In genomic region chr11:65663634-65664200, GRCh38 we compare ENCODE assay signal across 8 cellular contexts. TPM values are rescaled to one million over a fixed set of nuclear protein-coding genes. Genes with fewer than 3 reads are reported as not detected.
DNase-seq lines count a peak whose midpoint lies in the region; ATAC-seq, FAIRE-seq and TF ChIP-seq lines count a peak whose summit lies in the region.

No MANE protein-coding gene starts in this region.

- CTCF ChIA-PET in PC-3 (lab: Charles Lee) (no interaction called here), GM12878 (lab: Yijun Ruan, JAX) (interaction anchor here (0.7 to 3.6 kb wide), 7 partner anchors 11 to 196 kb away, joined by 3 to 13 read pairs (median 8); partner anchors contain the start of genes KAT5, MUS81 and SIPA1)

- WGBS in GM12878 (ENCODE audit: insufficient coverage, insufficient replicate concordance, low lambda C conversion rate, missing lambda C conversion rate) = 2% methylated on average over 12 of the region's 15 CpGs

- H3K9ac ChIP-seq in PC-3 (ENCODE audit: low read length) (peak overlapping the region; percentile 78), GM12878 (ENCODE audit: control insufficient read depth, insufficient read depth, low read length) (peak overlapping the region; percentile 98), rectal smooth muscle tissue (ENCODE audit: low read length) (peak overlapping the region; percentile 98)

- TF ChIP-seq CTCF in HFF-Myc (IDR thresholded peaks at IDR 0.05; ENCODE audit: low read depth, low read length, missing control alignments) (no peak), PC-3 (conservative IDR thresholded peaks at IDR 0.05; ENCODE audit: low read depth, low read length) (no peak), GM12878 (IDR thresholded peaks at IDR 0.05 in 2 of 3, conservative IDR thresholded peaks at IDR 0.05 in 1 of 3; ENCODE audit: control insufficient read depth in 2 of 3, extremely low read depth in 1 of 3, insufficient read depth in 1 of 3, low read depth in 3 of 3, low read length in 3 of 3) (no peak)

- POLR2A ChIA-PET in PC-3 (lab: Charles Lee; ENCODE audit: unreplicated experiment) (interaction anchor here (0.7 kb wide), 2 partner anchors 117 to 388 kb away, joined by 3 to 6 read pairs; no protein-coding TSS in a partner anchor), GM12878 (lab: Charles Lee) (interaction anchor here (0.6 to 5.5 kb wide), 13 partner anchors 11 to 226 kb away, joined by 3 to 88 read pairs (median 4); partner anchors contain the start of genes CCDC85B, KAT5, PCNX3 and SIPA1)

- H3K4me3 ChIP-seq in HFF-Myc (replicated peaks; ENCODE audit: low read depth, low read length) (peak overlapping the region; percentile 67), PC-3 (ENCODE audit: low read length) (peak overlapping the region; percentile 91), GM12878 (peak overlapping the region; percentile 91), rectal smooth muscle tissue (ENCODE audit: low read length) (peak overlapping the region; percentile 95)

- H2AFZ ChIP-seq in PC-3 (ENCODE audit: low read length) (peak overlapping the region; percentile 79), GM12878 (ENCODE audit: control insufficient read depth, low read depth, low read length) (no peak overlapping the region; the same call in 1 of the 2 replicates)

- H3K27me3 ChIP-seq in PC-3 (ENCODE audit: low read length) (no peaks in the 10 kb centered on the region), GM12878 (replicated peaks in 1 of 2; ENCODE audit: control insufficient read depth in 2 of 2, insufficient read depth in 2 of 2, low read length in 1 of 2) (no peaks in the 10 kb centered on the region), rectal smooth muscle tissue (ENCODE audit: control insufficient read depth, insufficient read depth, low read length) (no peaks in the 10 kb centered on the region)

- peak; percentile 93 for FAIRE-seq in GM12878 (lab: Jason Lieb, UNC)

- TF ChIP-seq EP300 in GM12878 (IDR thresholded peaks at IDR 0.05; ENCODE audit: borderline replicate concordance in 1 of 2, control insufficient read depth in 1 of 2, low read depth in 2 of 2, low read length in 2 of 2) = peak in 1 of 2 experiments; percentile 24; a peak in 1 of 4 replicates

- H3K27ac ChIP-seq in PC-3 (ENCODE audit: low read length) = peak overlapping the region; percentile 68
- H3K27ac ChIP-seq in GM12878 (ENCODE audit: control insufficient read depth, insufficient read depth) = peak overlapping the region; percentile 98
- peak overlapping the region; percentile 98 for H3K27ac ChIP-seq in rectal smooth muscle tissue (ENCODE audit: low read depth, low read length)

- H4K20me1 ChIP-seq in PC-3 (ENCODE audit: low read length) = peaks cover 11% of the 10 kb centered on the region; the same call in 1 of the 2 replicates
- H4K20me1 ChIP-seq in GM12878 (ENCODE audit: control insufficient read depth, insufficient read depth) = no peaks in the 10 kb centered on the region; the same call in none of the 2 replicates

- H3K9me2 ChIP-seq in PC-3 (replicated peaks; ENCODE audit: low read length) = no peaks in the 10 kb centered on the region

- no peak for TF ChIP-seq RAD21 in GM12878 (IDR thresholded peaks at IDR 0.05; ENCODE audit: insufficient read depth, low read depth, low read length)

- RAD21 ChIA-PET in GM12878 (lab: Charles Lee; ENCODE audit: unreplicated experiment) = interaction anchor here (0.6 to 2.6 kb wide), 12 partner anchors 11 to 187 kb away, joined by 3 to 19 read pairs (median 6); partner anchors contain the start of genes AP5B1, KAT5, PCNX3 and SIPA1

- H3K4me2 ChIP-seq in PC-3 (ENCODE audit: low read length) (peak overlapping the region; percentile 99), GM12878 (ENCODE audit: control insufficient read depth, insufficient read depth) (peak overlapping the region; percentile 83)

- H3K79me2 ChIP-seq in PC-3 (ENCODE audit: low read length) = peaks cover 32% of the 10 kb centered on the region
- peaks cover 26% of the 10 kb centered on the region for H3K79me2 ChIP-seq in GM12878 (ENCODE audit: control insufficient read depth, insufficient read depth, low read length)

- DNase-seq in GM04503 (ENCODE audit: low read depth) (peak; percentile 37), HFF-Myc (ENCODE audit: extremely low read depth, low read depth) (no peak), PC-3 (peak; percentile 34), GM12878 (ENCODE audit: low read depth, low spot score) (no peak), hypothalamus (lab: John Stamatoyannopoulos, UW) (peak in 35 of 51 donors; percentile 17 to 88 (median 62)), kidney glomerular epithelial cell (lab: John Stamatoyannopoulos, UW) (no peak)

- in situ Hi-C loops in GM12878 (cut with MboI) = no loop called here

- TF ChIP-seq POLR2A in GM12878 (IDR thresholded peaks at IDR 0.05; ENCODE audit: low read depth, low read length) = peak; percentile 17; the same call in 1 of the 2 replicates

- H3K9me3 ChIP-seq in PC-3 (ENCODE audit: low read length) (no peaks in the 10 kb centered on the region), GM12878 (replicated peaks; ENCODE audit: control insufficient read depth, insufficient read depth, low read length) (no peaks in the 10 kb centered on the region)

- peaks cover 20% of the 10 kb centered on the region for H3K36me3 ChIP-seq in PC-3 (ENCODE audit: low read depth, low read length)
- H3K36me3 ChIP-seq in GM12878 (ENCODE audit: control insufficient read depth in 2 of 2, insufficient read depth in 2 of 2, low read length in 1 of 2) = peaks cover 7 to 8% of the 10 kb centered on the region in 2 experiments; a peak in 3 of 4 replicates
- H3K36me3 ChIP-seq in rectal smooth muscle tissue (ENCODE audit: control insufficient read depth, insufficient read depth, low read length) = peaks cover 21% of the 10 kb centered on the region

- no peaks in the 10 kb centered on the region for H3F3A ChIP-seq in PC-3 (ENCODE audit: low read length, unreplicated experiment)

- BruUV-seq in PC-3 (replicated peaks; lab: Mats Ljungman, UMichigan) (no TSS peak), GM12878 (replicated peaks; lab: Mats Ljungman, UMichigan) (no TSS peak)

- ATAC-seq in PC-3 (peak; percentile 48), GM12878 (peak; percentile 64), GM19328 (IDR thresholded peaks at IDR 0.05; ENCODE audit: unreplicated experiment) (no peak)

- H3K4me1 ChIP-seq in PC-3 (ENCODE audit: insufficient read depth, low read length) (peaks cover 18% of the 10 kb centered on the region), GM12878 (ENCODE audit: control insufficient read depth, insufficient read depth, low read length) (peaks cover 9% of the 10 kb centered on the region), rectal smooth muscle tissue (ENCODE audit: control insufficient read depth, insufficient read depth, low read length) (peaks cover 20% of the 10 kb centered on the region)

- intact Hi-C loops in PC-3 (cut with micrococcal nuclease) = loop anchor here (1.0 kb wide), 1 partner anchor 48 kb away; the partner anchor contains the start of gene PCNX3
- intact Hi-C loops in GM12878 (cut with micrococcal nuclease; ENCODE audit: unreplicated experiment) = loop anchor here (1.0 kb wide), 3 partner anchors 23 to 195 kb away; partner anchors contain the start of gene CFL1

- SMC1A ChIA-PET in GM12878 (lab: Charles Lee; ENCODE audit: uncharacterized antibody, unreplicated experiment) = interaction anchor here (1.1 to 3.0 kb wide), 6 partner anchors 8 to 129 kb away, joined by 3 to 19 read pairs (median 10); partner anchors contain the start of gene PCNX3

RNA-seq across cellular contexts. Expression of gene RELA, which starts 1.0 kb away (rescaled TPM):
- total RNA-seq in PC-3 (2014; rRNA removed) (70.3 and 84.2 TPM in 2 replicates), GM12878 (2014; rRNA removed) (28.1 and 33.6 TPM in 2 replicates), GM12878 (2014; rRNA removed; fragmentation: Illumina TruSeq; extraction: Trizol) (15.3 and 16.8 TPM in 2 replicates), GM12878 (2021) (51.7 and 56.4 TPM in 2 replicates)
- 91.6 and 99.8 TPM in 2 replicates for total RNA-seq in GM12878 (2013; cell fraction: nucleolus; rRNA removed)
- polyA plus RNA-seq in GM12878 (2011; ENCODE audit: low read depth) = 26.3 TPM
- polyA plus RNA-seq in GM12878 (2011; rRNA removed) (13.4 and 32.7 TPM in 2 replicates), GM12878 (2014; fragmentation: Illumina TruSeq; extraction: Trizol) (21.8 and 34.7 TPM in 2 replicates), GM12878 (2014; fragmentation: Nextera tagmentation; extraction: Ambion mirVana) (10 to 100 TPM in 1 of 2 experiments, 1 to 10 TPM in 1; 5.1 to 12.8 TPM), GM12878 (2014; rRNA removed) (37.4 and 60.0 TPM in 2 replicates), GM12878 (2016; fragmentation: Nextera tagmentation; extraction: Ambion mirVana) (10 to 100 TPM; 38.1 to 42.8 TPM)
- polyA plus RNA-seq in GM12878 (2011; cell fraction: cytosol; rRNA removed) = 28.1 and 28.2 TPM in 2 replicates
- 205 and 257 TPM in 2 replicates for polyA plus RNA-seq in GM12878 (2011; cell fraction: nucleus; rRNA removed)
- 60.7 and 67.5 TPM in 2 replicates for polyA plus RNA-seq in GM12878 (2012)
- 35.8 and 49.0 TPM in 2 replicates for polyA minus RNA-seq in GM12878 (2011; rRNA and poly(A)+ RNA removed)
- polyA minus RNA-seq in GM12878 (2011; cell fraction: cytosol; rRNA and poly(A)+ RNA removed) = 18.3 and 22.1 TPM in 2 replicates
- 82.5 and 108 TPM in 2 replicates for polyA minus RNA-seq in GM12878 (2011; cell fraction: nucleus; rRNA and poly(A)+ RNA removed)

RNA-seq across cellular contexts. Expression of gene SIPA1, which starts 25.8 kb away (rescaled TPM):
- total RNA-seq in PC-3 (2014; rRNA removed) = 113 and 161 TPM in 2 replicates
- 136 and 145 TPM in 2 replicates for total RNA-seq in GM12878 (2013; cell fraction: nucleolus; rRNA removed)
- total RNA-seq in GM12878 (2014; rRNA removed) = 51.7 and 61.2 TPM in 2 replicates
- total RNA-seq in GM12878 (2014; rRNA removed; fragmentation: Illumina TruSeq; extraction: Trizol) = 26.9 and 34.2 TPM in 2 replicates
- total RNA-seq in GM12878 (2021) = 132 and 139 TPM in 2 replicates
- polyA plus RNA-seq in GM12878 (2011; ENCODE audit: low read depth) = 14.6 TPM
- 24.0 and 64.1 TPM in 2 replicates for polyA plus RNA-seq in GM12878 (2011; rRNA removed)
- 72.9 and 124 TPM in 2 replicates for polyA plus RNA-seq in GM12878 (2011; cell fraction: cytosol; rRNA removed)
- 436 and 511 TPM in 2 replicates for polyA plus RNA-seq in GM12878 (2011; cell fraction: nucleus; rRNA removed)
- 69.0 and 88.3 TPM in 2 replicates for polyA plus RNA-seq in GM12878 (2012)
- 4.9 and 16.0 TPM in 2 replicates for polyA plus RNA-seq in GM12878 (2014; fragmentation: Illumina TruSeq; extraction: Trizol)
- polyA plus RNA-seq in GM12878 (2014; fragmentation: Nextera tagmentation; extraction: Ambion mirVana) = 1 to 10 TPM; 1.0 to 5.5 TPM
- 64.2 and 66.8 TPM in 2 replicates for polyA plus RNA-seq in GM12878 (2014; rRNA removed)
- 10 to 100 TPM; 18.3 to 32.7 TPM for polyA plus RNA-seq in GM12878 (2016; fragmentation: Nextera tagmentation; extraction: Ambion mirVana)
- 131 and 204 TPM in 2 replicates for polyA minus RNA-seq in GM12878 (2011; rRNA and poly(A)+ RNA removed)
- 70.8 and 88.3 TPM in 2 replicates for polyA minus RNA-seq in GM12878 (2011; cell fraction: cytosol; rRNA and poly(A)+ RNA removed)
- polyA minus RNA-seq in GM12878 (2011; cell fraction: nucleus; rRNA and poly(A)+ RNA removed) = 87.9 and 144 TPM in 2 replicates

RNA-seq across cellular contexts. Expression of gene PCNX3, which starts 48.1 kb away (rescaled TPM):
- total RNA-seq in PC-3 (2014; rRNA removed) = 53.6 and 69.9 TPM in 2 replicates
- 38.1 and 44.3 TPM in 2 replicates for total RNA-seq in GM12878 (2013; cell fraction: nucleolus; rRNA removed)
- 14.0 and 19.9 TPM in 2 replicates for total RNA-seq in GM12878 (2014; rRNA removed)
- 5.4 and 7.3 TPM in 2 replicates for total RNA-seq in GM12878 (2014; rRNA removed; fragmentation: Illumina TruSeq; extraction: Trizol)
- total RNA-seq in GM12878 (2021) = 39.0 and 46.6 TPM in 2 replicates
- 8.1 TPM for polyA plus RNA-seq in GM12878 (2011; ENCODE audit: low read depth)
- 2.9 and 8.2 TPM in 2 replicates for polyA plus RNA-seq in GM12878 (2011; rRNA removed)
- polyA plus RNA-seq in GM12878 (2011; cell fraction: cytosol; rRNA removed) = 19.6 and 23.7 TPM in 2 replicates
- 93.1 and 120 TPM in 2 replicates for polyA plus RNA-seq in GM12878 (2011; cell fraction: nucleus; rRNA removed)
- polyA plus RNA-seq in GM12878 (2012) = 16.6 and 21.0 TPM in 2 replicates
- 1.7 and 8.6 TPM in 2 replicates for polyA plus RNA-seq in GM12878 (2014; fragmentation: Illumina TruSeq; extraction: Trizol)
- polyA plus RNA-seq in GM12878 (2014; fragmentation: Nextera tagmentation; extraction: Ambion mirVana) = under 1 TPM; 0.03 to 0.15 TPM
- polyA plus RNA-seq in GM12878 (2014; rRNA removed) = 34.1 and 40.2 TPM in 2 replicates
- 10 to 100 TPM in 1 of 2 experiments, 1 to 10 TPM in 1; 6.8 to 10.3 TPM for polyA plus RNA-seq in GM12878 (2016; fragmentation: Nextera tagmentation; extraction: Ambion mirVana)
- polyA minus RNA-seq in GM12878 (2011; rRNA and poly(A)+ RNA removed) = 12.1 and 24.9 TPM in 2 replicates
- 17.2 and 18.4 TPM in 2 replicates for polyA minus RNA-seq in GM12878 (2011; cell fraction: cytosol; rRNA and poly(A)+ RNA removed)
- 29.3 and 54.2 TPM in 2 replicates for polyA minus RNA-seq in GM12878 (2011; cell fraction: nucleus; rRNA and poly(A)+ RNA removed)

RNA-seq across cellular contexts. Expression of gene KAT5, which starts 48.3 kb away (rescaled TPM):
- total RNA-seq in PC-3 (2014; rRNA removed) = 74.9 and 83.9 TPM in 2 replicates
- total RNA-seq in GM12878 (2013; cell fraction: nucleolus; rRNA removed) = 53.3 and 55.1 TPM in 2 replicates
- 46.5 and 46.6 TPM in 2 replicates for total RNA-seq in GM12878 (2014; rRNA removed)
- total RNA-seq in GM12878 (2014; rRNA removed; fragmentation: Illumina TruSeq; extraction: Trizol) = 35.0 and 42.2 TPM in 2 replicates
- total RNA-seq in GM12878 (2021) = 53.8 and 66.1 TPM in 2 replicates
- polyA plus RNA-seq in GM12878 (2011; ENCODE audit: low read depth) = 23.5 TPM
- polyA plus RNA-seq in GM12878 (2011; rRNA removed) = 25.0 and 48.6 TPM in 2 replicates
- polyA plus RNA-seq in GM12878 (2011; cell fraction: cytosol; rRNA removed) = 42.7 and 57.2 TPM in 2 replicates
- 71.4 and 94.9 TPM in 2 replicates for polyA plus RNA-seq in GM12878 (2011; cell fraction: nucleus; rRNA removed)
- 38.9 and 57.1 TPM in 2 replicates for polyA plus RNA-seq in GM12878 (2012)
- polyA plus RNA-seq in GM12878 (2014; fragmentation: Illumina TruSeq; extraction: Trizol) = 39.5 and 46.5 TPM in 2 replicates
- 10 to 100 TPM in 1 of 2 experiments, 1 to 10 TPM in 1; 3.4 to 10.2 TPM for polyA plus RNA-seq in GM12878 (2014; fragmentation: Nextera tagmentation; extraction: Ambion mirVana)
- polyA plus RNA-seq in GM12878 (2014; rRNA removed) = 58.6 and 61.5 TPM in 2 replicates
- 10 to 100 TPM; 42.8 to 46.1 TPM for polyA plus RNA-seq in GM12878 (2016; fragmentation: Nextera tagmentation; extraction: Ambion mirVana)
- polyA minus RNA-seq in GM12878 (2011; rRNA and poly(A)+ RNA removed) = 67.2 and 87.0 TPM in 2 replicates
- polyA minus RNA-seq in GM12878 (2011; cell fraction: cytosol; rRNA and poly(A)+ RNA removed) = 23.4 and 25.8 TPM in 2 replicates
- polyA minus RNA-seq in GM12878 (2011; cell fraction: nucleus; rRNA and poly(A)+ RNA removed) = 26.6 and 44.2 TPM in 2 replicates

RNA-seq across cellular contexts. Expression of gene MAP3K11, which starts 49.7 kb away (rescaled TPM):
- 80.1 and 106 TPM in 2 replicates for total RNA-seq in PC-3 (2014; rRNA removed)
- total RNA-seq in GM12878 (2013; cell fraction: nucleolus; rRNA removed) = 95.3 and 109 TPM in 2 replicates
- total RNA-seq in GM12878 (2014; rRNA removed) = 37.4 and 39.9 TPM in 2 replicates
- total RNA-seq in GM12878 (2014; rRNA removed; fragmentation: Illumina TruSeq; extraction: Trizol) = 13.6 and 15.1 TPM in 2 replicates
- total RNA-seq in GM12878 (2021) = 62.6 and 64.7 TPM in 2 replicates
- polyA plus RNA-seq in GM12878 (2011; ENCODE audit: low read depth) = 8.2 TPM
- polyA plus RNA-seq in GM12878 (2011; rRNA removed) = 17.0 and 27.9 TPM in 2 replicates
- 43.4 and 59.7 TPM in 2 replicates for polyA plus RNA-seq in GM12878 (2011; cell fraction: cytosol; rRNA removed)
- 80.4 and 99.7 TPM in 2 replicates for polyA plus RNA-seq in GM12878 (2011; cell fraction: nucleus; rRNA removed)
- 29.2 and 38.0 TPM in 2 replicates for polyA plus RNA-seq in GM12878 (2012)
- polyA plus RNA-seq in GM12878 (2014; fragmentation: Illumina TruSeq; extraction: Trizol) = 6.6 and 14.0 TPM in 2 replicates
- polyA plus RNA-seq in GM12878 (2014; fragmentation: Nextera tagmentation; extraction: Ambion mirVana) = 1 to 10 TPM; 1.5 to 1.9 TPM
- 51.8 and 58.7 TPM in 2 replicates for polyA plus RNA-seq in GM12878 (2014; rRNA removed)
- polyA plus RNA-seq in GM12878 (2016; fragmentation: Nextera tagmentation; extraction: Ambion mirVana) = 10 to 100 TPM; 22.1 to 27.3 TPM
- 31.5 and 53.3 TPM in 2 replicates for polyA minus RNA-seq in GM12878 (2011; rRNA and poly(A)+ RNA removed)
- 23.3 and 23.7 TPM in 2 replicates for polyA minus RNA-seq in GM12878 (2011; cell fraction: cytosol; rRNA and poly(A)+ RNA removed)
- polyA minus RNA-seq in GM12878 (2011; cell fraction: nucleus; rRNA and poly(A)+ RNA removed) = 31.8 and 54.0 TPM in 2 replicates

Comparison
In these comparisons a context has a peak if more than half of its experiments do, and no peak if none do; other contexts are left out.
1. DNase-seq: peak in GM04503 (single experiment), PC-3 (single experiment) and hypothalamus (35 of 51); none in HFF-Myc (single experiment), GM12878 (single experiment) and kidney glomerular epithelial cell (single experiment).
2. Peak in every context shown above with its lines, with median percentiles within 50 percentile points of each other: H3K4me3 ChIP-seq, H3K27ac ChIP-seq and H3K9ac ChIP-seq.